Comparison of ENCODE assay signal across 13 cellular contexts in the genomic region with DNA sequence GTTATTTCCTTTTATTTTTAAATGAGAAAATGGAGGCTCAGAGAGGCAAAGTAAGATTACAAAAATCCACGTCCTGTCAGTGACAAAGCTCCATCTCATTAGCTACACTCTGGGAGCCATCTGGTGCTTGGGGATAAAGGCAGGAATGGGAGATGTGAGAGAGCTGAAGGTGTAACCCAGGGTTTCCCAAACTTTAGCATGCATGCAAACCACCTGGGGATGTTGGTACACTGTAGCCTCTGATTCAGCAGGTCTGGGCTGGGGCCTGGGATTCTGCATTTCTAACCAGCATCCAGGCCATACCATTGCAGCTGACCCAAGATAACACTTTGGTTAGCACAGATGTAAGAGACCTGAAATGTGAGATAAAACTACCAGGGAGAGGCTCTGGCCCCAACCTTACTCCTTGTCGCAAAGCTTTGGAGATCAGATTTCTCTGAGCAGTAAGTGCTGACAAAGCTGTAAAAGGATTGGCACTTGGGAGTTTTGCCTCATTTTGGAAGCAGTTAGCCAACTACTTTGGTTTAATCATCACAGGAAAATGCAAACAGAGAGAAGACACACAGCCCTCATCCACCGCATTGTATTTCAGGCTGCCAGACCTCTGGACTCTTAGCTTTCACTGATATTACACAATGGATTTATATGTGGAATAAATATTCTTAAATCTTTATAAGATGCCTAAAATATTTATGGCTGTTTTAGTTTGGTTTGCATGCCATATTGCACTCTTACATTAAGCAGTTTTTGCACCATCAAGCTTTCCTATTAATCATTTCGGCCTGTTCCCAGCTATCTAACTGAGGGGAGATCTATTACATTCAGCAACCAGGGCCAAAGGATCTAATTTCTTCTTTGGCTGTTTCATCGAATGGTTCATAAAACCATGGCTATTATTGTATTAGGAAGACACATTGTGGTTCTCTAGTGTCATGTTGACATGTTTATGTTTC.
DNase-seq lines count a peak whose midpoint lies in the region; ATAC-seq and TF ChIP-seq lines count a peak whose summit lies in the region.
"Had no signal": no experiment of that assay in that cellular context is flagged by ENCODE, and none has a peak within 500 bp of the region (broad histone marks: within the 10 kb centered on the region; RNA-seq: fewer than 3 reads in every experiment).

No MANE protein-coding gene starts in this region.

- H3K27me3 ChIP-seq in upper lobe of right lung = no peaks in the 10 kb centered on the region
- no peaks in the 10 kb centered on the region for H3K27me3 ChIP-seq in thyroid gland
- H3K27me3 ChIP-seq: tibial artery had no signal

- H3K4me1 ChIP-seq in upper lobe of right lung (no peaks in the 10 kb centered on the region), thyroid gland (no peaks in the 10 kb centered on the region)
- H3K4me1 ChIP-seq: Caco-2, tibial artery had no signal

- WGBS in thyroid gland, 2 donors = 65 to 73% methylated on average over 5 of the region's 5 CpGs

- intact Hi-C loops in left colon (cut with DNase I, micrococcal nuclease) (no loop called here), upper lobe of right lung (cut with DNase I) (no loop called here), thyroid gland (cut with DNase I) (no loop called here)

- peak; percentile 37 for DNase-seq in NCI-H2107 treated with DMSO at 0.1 percent for 48 hours (lab: John Stamatoyannopoulos, UW; ENCODE audit: unreplicated experiment)
- no peak for DNase-seq in NCI-H2107 (lab: John Stamatoyannopoulos, UW)
- DNase-seq in NCI-H82 treated with DMSO at 0.1 percent for 48 hours (lab: John Stamatoyannopoulos, UW; ENCODE audit: unreplicated experiment) = peak; percentile 77
- no peak for DNase-seq in left colon
- no peak for DNase-seq in upper lobe of right lung
- no peak for DNase-seq in thyroid gland
- DNase-seq: Caco-2; naive thymus-derived CD8-positive, alpha-beta T cell; NCI-H1048; stimulated activated CD4-positive, alpha-beta T cell treated with anti-CD3 and anti-CD28 coated beads, Interleukin-12 subunit alpha, Interleukin-12 subunit beta, amount 100 ng/mL, for 4 hours; tibial artery had no signal

- H3K27ac ChIP-seq in upper lobe of right lung = peak overlapping the region; percentile 33
- H3K27ac ChIP-seq in thyroid gland = no peak overlapping the region
- H3K27ac ChIP-seq: tibial artery had no signal

- H3K4me3 ChIP-seq in upper lobe of right lung (no peak overlapping the region), thyroid gland (replicated peaks in 1 of 3) (no peak overlapping the region)
- H3K4me3 ChIP-seq: tibial artery had no signal

- TF ChIP-seq POLR2A in thyroid gland (IDR thresholded peaks at IDR 0.05) = no peak

- no peaks in the 10 kb centered on the region for H3K36me3 ChIP-seq in upper lobe of right lung
- H3K36me3 ChIP-seq in thyroid gland = no peaks in the 10 kb centered on the region
- H3K36me3 ChIP-seq: tibial artery had no signal

- TF ChIP-seq CTCF in upper lobe of right lung (IDR thresholded peaks at IDR 0.05) = no peak
- TF ChIP-seq CTCF in thyroid gland (IDR thresholded peaks at IDR 0.05) = no peak

- H3K9me3 ChIP-seq in upper lobe of right lung (no peaks in the 10 kb centered on the region), thyroid gland (no peaks in the 10 kb centered on the region)
- H3K9me3 ChIP-seq: Caco-2 had no signal

- ATAC-seq in left colon (peak; percentile 44), upper lobe of right lung (no peak), HG02759 (IDR thresholded peaks at IDR 0.05; ENCODE audit: unreplicated experiment) (no peak), HG03378 (IDR thresholded peaks at IDR 0.05; ENCODE audit: unreplicated experiment) (no peak)
- ATAC-seq: naive thymus-derived CD8-positive, alpha-beta T cell had no signal

Comparison
In these comparisons a context has a peak if more than half of its experiments do, and no peak if none do; other contexts are left out.
1. DNase-seq: peak in NCI-H2107 treated with DMSO at 0.1 percent for 48 hours (single experiment) and NCI-H82 treated with DMSO at 0.1 percent for 48 hours (single experiment); none in NCI-H2107 (single experiment), left colon (0 of 2), upper lobe of right lung (single experiment) and thyroid gland (0 of 2).